In the genomic region with DNA sequence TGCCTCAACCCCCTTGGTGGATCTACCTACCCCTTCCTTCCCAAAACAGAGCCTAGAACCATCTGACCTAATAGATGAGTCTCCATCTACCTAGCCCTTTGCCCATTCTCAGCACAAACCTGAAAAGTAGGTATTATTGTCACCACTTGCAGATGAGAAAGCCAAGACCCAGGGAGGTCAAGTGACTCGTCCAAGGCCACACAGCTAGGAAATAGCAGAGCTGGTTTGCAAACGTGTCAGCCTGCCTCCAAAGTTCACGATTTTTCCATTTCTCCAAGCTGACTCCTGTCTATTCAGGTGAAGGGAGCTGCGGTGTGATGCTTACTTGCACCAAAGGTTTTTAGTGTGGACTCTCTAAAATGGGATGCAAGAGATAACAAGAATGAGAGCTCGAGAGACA, we compare ENCODE assay signal across 16 cellular contexts.
A peak's percentile ranks its signal among the peaks of the same experiment; 100 is the strongest.
DNase-seq lines count a peak whose midpoint lies in the region; ATAC-seq, FAIRE-seq and TF ChIP-seq lines count a peak whose summit lies in the region.
"Had no signal": no experiment of that assay in that cellular context is flagged by ENCODE, and none has a peak within 500 bp of the region (broad histone marks: within the 10 kb centered on the region; RNA-seq: fewer than 3 reads in every experiment).

No MANE protein-coding gene starts in this region.

- TF ChIP-seq CTCF in GM12878 (IDR thresholded peaks at IDR 0.05 in 2 of 3, conservative IDR thresholded peaks at IDR 0.05 in 1 of 3; ENCODE audit: control insufficient read depth in 2 of 3, extremely low read depth in 1 of 3, insufficient read depth in 1 of 3, low read depth in 3 of 3, low read length in 3 of 3) (no peak), vagina (IDR thresholded peaks at IDR 0.05) (no peak)

- H3K36me3 ChIP-seq in GM12878 (ENCODE audit: control insufficient read depth in 2 of 2, insufficient read depth in 2 of 2, low read length in 1 of 2) (no peaks in the 10 kb centered on the region), vagina (no peaks in the 10 kb centered on the region)
- H3K36me3 ChIP-seq: BLaER1 had no signal

- TF ChIP-seq POLR2A in GM12878 (IDR thresholded peaks at IDR 0.05; ENCODE audit: low read depth, low read length) (no peak), vagina (IDR thresholded peaks at IDR 0.05) (no peak)

- H4K20me1 ChIP-seq in GM12878 (ENCODE audit: control insufficient read depth, insufficient read depth): no peaks in the 10 kb centered on the region
- H4K20me1 ChIP-seq: BLaER1 had no signal

- peak; percentile 31 for FAIRE-seq in GM12878 (lab: Jason Lieb, UNC)
- FAIRE-seq: GM19239, H54 had no signal

- no peak for TF ChIP-seq RAD21 in GM12878 (IDR thresholded peaks at IDR 0.05; ENCODE audit: insufficient read depth, low read depth, low read length)

- no peak for ATAC-seq in left ventricle myocardium superior
- no peak for ATAC-seq in GM12878
- ATAC-seq in GM21528 (IDR thresholded peaks at IDR 0.05; ENCODE audit: low FRiP score, unreplicated experiment): no peak
- ATAC-seq: GM23338 had no signal

- no peak overlapping the region for H3K4me2 ChIP-seq in GM12878 (ENCODE audit: control insufficient read depth, insufficient read depth)
- H3K4me2 ChIP-seq: BLaER1, GM23338 had no signal

- H3K9me3 ChIP-seq in GM12878 (replicated peaks; ENCODE audit: control insufficient read depth, insufficient read depth, low read length) (no peaks in the 10 kb centered on the region; the same call in 2 of the 3 replicates), vagina (no peaks in the 10 kb centered on the region)
- H3K9me3 ChIP-seq: BLaER1 had no signal

- POLR2A ChIA-PET in GM12878 (lab: Charles Lee): interaction anchor here (1.1 to 1.4 kb wide), 2 partner anchors 9 to 11 kb away, joined by 3 read pairs; no protein-coding TSS in a partner anchor

- no peaks in the 10 kb centered on the region for H3K4me1 ChIP-seq in GM12878 (ENCODE audit: control insufficient read depth, insufficient read depth, low read length)
- H3K4me1 ChIP-seq in vagina: no peaks in the 10 kb centered on the region
- H3K4me1 ChIP-seq: BLaER1 had no signal

- H2AFZ ChIP-seq in GM12878 (ENCODE audit: control insufficient read depth, low read depth, low read length): no peak overlapping the region
- H2AFZ ChIP-seq: GM23338 had no signal

- CTCF ChIA-PET in GM12878 (lab: Yijun Ruan, JAX): interaction anchor here (0.6 kb wide), 1 partner anchor 102 kb away, joined by 3 read pairs; no protein-coding TSS in a partner anchor

- H3K9ac ChIP-seq in GM12878 (ENCODE audit: control insufficient read depth, insufficient read depth, low read length): no peak overlapping the region
- H3K9ac ChIP-seq: BLaER1 had no signal

- 13% methylated on average over 5 of the region's 5 CpGs for WGBS in GM12878 (ENCODE audit: insufficient coverage, insufficient replicate concordance, low lambda C conversion rate, missing lambda C conversion rate)

- H3K4me3 ChIP-seq in GM12878 (no peak overlapping the region), vagina (no peak overlapping the region)
- H3K4me3 ChIP-seq: BLaER1, GM23338 had no signal

- intact Hi-C loops in cardiac septum (cut with DNase I): no loop called here
- intact Hi-C loops in left ventricle myocardium superior (cut with micrococcal nuclease): no loop called here
- intact Hi-C loops in GM12878 (cut with micrococcal nuclease; ENCODE audit: unreplicated experiment): no loop called here
- intact Hi-C loops in vagina (cut with DNase I): no loop called here

- no peak overlapping the region for H3K27ac ChIP-seq in GM12878 (ENCODE audit: control insufficient read depth, insufficient read depth)
- no peak overlapping the region for H3K27ac ChIP-seq in vagina
- H3K27ac ChIP-seq: BLaER1 had no signal

- peak; percentile 38 for DNase-seq in cardiac septum (ENCODE audit: low spot score)
- no peak for DNase-seq in left ventricle myocardium superior
- DNase-seq in GM12878 (ENCODE audit: low read depth, low spot score): no peak
- peak; percentile 64 for DNase-seq in kidney tubule cell (ENCODE audit: low spot score)
- no peak for DNase-seq in vagina (ENCODE audit: extremely low spot score in 2 of 2)
- DNase-seq in DMS 273 treated with DMSO at 0.1 percent for 48 hours (lab: John Stamatoyannopoulos, UW): no peak
- DNase-seq: 8988T; CD4-positive, alpha-beta memory T cell; DMS79 treated with DMSO at 0.1 percent for 48 hours; GF-D8; HCEC 1CT had no signal

- SMC1A ChIA-PET in GM12878 (lab: Charles Lee; ENCODE audit: uncharacterized antibody, unreplicated experiment): interaction anchor here (1.3 to 4.4 kb wide), 7 partner anchors 8 to 136 kb away, joined by 3 to 21 read pairs (median 10); no protein-coding TSS in a partner anchor

- RAD21 ChIA-PET in GM12878 (lab: Charles Lee; ENCODE audit: unreplicated experiment): interaction anchor here (0.8 to 2.8 kb wide), 6 partner anchors 11 to 177 kb away, joined by 3 to 12 read pairs (median 8); no protein-coding TSS in a partner anchor

- H3K27me3 ChIP-seq in GM12878 (replicated peaks in 1 of 2; ENCODE audit: control insufficient read depth in 2 of 2, insufficient read depth in 2 of 2, low read length in 1 of 2) (peaks cover 0 to 3% of the 10 kb centered on the region in 2 experiments; a peak in 1 of 4 replicates), vagina (no peaks in the 10 kb centered on the region)
- H3K27me3 ChIP-seq: BLaER1 had no signal

- no TSS peak for BruUV-seq in GM12878 (replicated peaks; lab: Mats Ljungman, UMichigan)

- TF ChIP-seq EP300 in GM12878 (IDR thresholded peaks at IDR 0.05; ENCODE audit: borderline replicate concordance in 1 of 2, control insufficient read depth in 1 of 2, low read depth in 2 of 2, low read length in 2 of 2): no peak

- in situ Hi-C loops in GM12878 (cut with MboI): no loop called here

- no peaks in the 10 kb centered on the region for H3K79me2 ChIP-seq in GM12878 (ENCODE audit: control insufficient read depth, insufficient read depth, low read length)

TF ChIP-seq in GM12878, 131 proteins besides CTCF, POLR2A, EP300 and RAD21:
- TF ChIP-seq POLR2AphosphoS5 (IDR thresholded peaks at IDR 0.05; ENCODE audit: low read length) (no peak), CEBPZ (IDR thresholded peaks at IDR 0.05; ENCODE audit: low read depth, low read length) (no peak)

Comparison
In these comparisons a context has a peak if more than half of its experiments do, and no peak if none do; other contexts are left out.
1. DNase-seq: peak in cardiac septum (single experiment) and kidney tubule cell (single experiment); none in left ventricle myocardium superior (single experiment), GM12878 (single experiment), vagina (0 of 2) and DMS 273 treated with DMSO at 0.1 percent for 48 hours (single experiment).